ENCODE assay signal across 14 cellular contexts in the genomic region with DNA sequence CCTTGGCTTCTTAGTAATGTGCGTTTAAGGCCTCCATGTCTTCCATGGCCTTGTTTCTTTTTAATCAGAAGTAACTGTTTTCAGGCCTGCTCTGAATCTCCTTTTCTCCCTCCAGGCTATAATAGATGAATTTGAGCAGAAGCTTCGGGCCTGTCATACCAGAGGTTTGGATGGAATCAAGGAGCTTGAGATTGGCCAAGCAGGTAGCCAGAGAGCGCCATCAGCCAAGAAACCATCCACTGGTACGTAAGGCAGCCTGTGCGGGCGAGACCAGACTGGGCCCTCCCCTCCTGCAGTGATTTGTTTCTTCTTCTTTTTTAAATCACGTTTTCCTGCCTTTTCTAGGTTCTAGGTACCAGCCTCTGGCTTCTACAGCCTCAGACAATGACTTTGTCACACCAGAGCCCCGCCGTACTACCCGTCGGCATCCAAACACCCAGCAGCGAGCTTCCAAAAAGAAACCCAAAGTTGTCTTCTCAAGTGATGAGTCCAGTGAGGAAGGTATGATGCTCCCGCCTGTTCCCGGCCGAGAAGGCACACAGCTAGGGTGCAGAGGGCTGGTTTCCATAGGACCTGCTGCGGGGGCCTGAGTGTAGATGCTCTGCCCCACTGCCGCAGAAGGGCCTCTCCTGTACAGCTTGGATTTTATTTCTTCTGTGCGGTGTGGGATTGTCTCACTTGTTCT. TPM values are rescaled to one million over a fixed set of nuclear protein-coding genes. Genes with fewer than 3 reads are reported as not detected.
DNase-seq lines count a peak whose midpoint lies in the region; ATAC-seq and TF ChIP-seq lines count a peak whose summit lies in the region.
"Had no signal": no experiment of that assay in that cellular context is flagged by ENCODE, and none has a peak within 500 bp of the region (broad histone marks: within the 10 kb centered on the region; RNA-seq: fewer than 3 reads in every experiment).

No MANE protein-coding gene starts in this region.

- H3K4me3 Mint-ChIP-seq in WTC11: no peak overlapping the region

- peak overlapping the region; percentile 84 for H3K27ac ChIP-seq in cardiac muscle cell
- H3K27ac ChIP-seq in fibroblast of lung (ENCODE audit: insufficient read depth, low read length): peak overlapping the region; percentile 98
- H3K27ac ChIP-seq in MM.1S (ENCODE audit: low read length): no peak overlapping the region
- H3K27ac ChIP-seq: body of pancreas had no signal

- H3K27me3 ChIP-seq in cardiac muscle cell: no peaks in the 10 kb centered on the region
- H3K27me3 ChIP-seq in fibroblast of lung (ENCODE audit: control insufficient read depth, insufficient read depth, low read length): no peaks in the 10 kb centered on the region
- H3K27me3 ChIP-seq in MM.1S (replicated peaks; ENCODE audit: insufficient read depth, low read length): no peaks in the 10 kb centered on the region
- H3K27me3 ChIP-seq: body of pancreas had no signal

- H3K36me3 ChIP-seq in cardiac muscle cell: peaks cover 52% of the 10 kb centered on the region
- H3K36me3 ChIP-seq in fibroblast of lung (ENCODE audit: control insufficient read depth, insufficient read depth, low read length): peaks cover 28% of the 10 kb centered on the region
- H3K36me3 ChIP-seq in MM.1S (replicated peaks; ENCODE audit: insufficient read depth, low read length): peaks cover 43% of the 10 kb centered on the region; the same call in 1 of the 2 replicates

- no peak overlapping the region for H3K4me2 ChIP-seq in fibroblast of lung (ENCODE audit: extremely low read depth, insufficient read depth, low read length)
- H3K4me2 ChIP-seq in MM.1S (ENCODE audit: low read depth, low read length): no peak overlapping the region

- no peaks in the 10 kb centered on the region for H3K9me2 ChIP-seq in MM.1S (replicated peaks; ENCODE audit: insufficient read depth, low read length)

- peak overlapping the region; percentile 28 for H3K27ac Mint-ChIP-seq in WTC11

- DNase-seq in cardiac muscle cell (ENCODE audit: low read depth in 1 of 2, low spot score in 1 of 2) (no peak), Right ventricle myocardium superior (no peak), WTC11 (ENCODE audit: low spot score) (no peak), fibroblast of lung (ENCODE audit: low read depth in 2 of 2) (no peak), MM.1S (no peak)
- DNase-seq in stimulated activated CD4-positive, alpha-beta T cell treated with anti-CD3 and anti-CD28 coated beads, Interleukin-2, amount 100 ng/mL, for 48 hours: no peak
- DNase-seq: body of pancreas, GDM1, hippocampal formation, KBM-7, NCI-H2107 had no signal

- CTCF ChIA-PET in WTC11 (lab: Charles Lee): interaction anchor here (1.2 kb wide), 1 partner anchor 24 kb away, joined by 5 read pairs; no protein-coding TSS in a partner anchor

- H4K20me1 ChIP-seq in fibroblast of lung (ENCODE audit: control insufficient read depth, extremely low read depth, insufficient read depth, low read length) (no peaks in the 10 kb centered on the region), MM.1S (ENCODE audit: insufficient read depth, low read length) (peaks cover 5% of the 10 kb centered on the region)

- peaks cover 54% of the 10 kb centered on the region for H3F3A ChIP-seq in MM.1S (ENCODE audit: insufficient read depth, low read length)

- H3K4me1 Mint-ChIP-seq in WTC11: peaks cover 19% of the 10 kb centered on the region

- H3K9me3 Mint-ChIP-seq in WTC11: no peaks in the 10 kb centered on the region

- no peaks in the 10 kb centered on the region for H3K9me3 ChIP-seq in cardiac muscle cell (ENCODE audit: low read depth)
- H3K9me3 ChIP-seq in fibroblast of lung (ENCODE audit: control insufficient read depth, insufficient read depth, low read depth, low read length): no peaks in the 10 kb centered on the region
- H3K9me3 ChIP-seq in MM.1S (replicated peaks; ENCODE audit: insufficient read depth, low read length): no peaks in the 10 kb centered on the region
- H3K9me3 ChIP-seq: body of pancreas had no signal

- no peaks in the 10 kb centered on the region for H3K27me3 Mint-ChIP-seq in WTC11 (ENCODE audit: low read depth)

- H3K4me3 ChIP-seq in cardiac muscle cell (no peak overlapping the region), fibroblast of lung (replicated peaks in 1 of 4; ENCODE audit: control extremely low read depth in 1 of 4, insufficient read depth in 1 of 4, low read depth in 3 of 4, low read length in 4 of 4) (no peak overlapping the region), MM.1S (ENCODE audit: low read length) (no peak overlapping the region)
- H3K4me3 ChIP-seq: body of pancreas, lung had no signal

- TF ChIP-seq CTCF in cardiac muscle cell (IDR thresholded peaks at IDR 0.05; ENCODE audit: low read depth, low read length) (no peak), WTC11 (IDR thresholded peaks at IDR 0.05) (no peak), fibroblast of lung (conservative IDR thresholded peaks at IDR 0.05 in 1 of 2, IDR thresholded peaks at IDR 0.05 in 1 of 2; ENCODE audit: low read depth in 1 of 2, low read length in 2 of 2) (no peak), MM.1S (IDR thresholded peaks at IDR 0.05; ENCODE audit: low read length) (no peak)

- no peak overlapping the region for H3K9ac ChIP-seq in fibroblast of lung (ENCODE audit: insufficient read depth, low read length)
- H3K9ac ChIP-seq in MM.1S (ENCODE audit: low read length): no peak overlapping the region

- H3K4me1 ChIP-seq in cardiac muscle cell (ENCODE audit: low read depth) (peaks cover 15% of the 10 kb centered on the region), fibroblast of lung (ENCODE audit: control insufficient read depth, extremely low read depth, insufficient read depth, low read length) (peaks cover 14% of the 10 kb centered on the region), MM.1S (ENCODE audit: low read length) (peaks cover 15% of the 10 kb centered on the region)

- H2AFZ ChIP-seq in fibroblast of lung (ENCODE audit: low read length) (no peak overlapping the region), MM.1S (ENCODE audit: low read length) (no peak overlapping the region)

- ATAC-seq in Right ventricle myocardium superior (ENCODE audit: poor library complexity): no peak
- no peak for ATAC-seq in WTC11
- ATAC-seq in HG03460 (IDR thresholded peaks at IDR 0.05; ENCODE audit: unreplicated experiment): no peak
- ATAC-seq in HG02763 (IDR thresholded peaks at IDR 0.05; ENCODE audit: unreplicated experiment): no peak
- ATAC-seq: body of pancreas had no signal

- peaks cover 23% of the 10 kb centered on the region for H3K79me2 ChIP-seq in fibroblast of lung (ENCODE audit: control insufficient read depth, insufficient read depth, low read length)
- H3K79me2 ChIP-seq in MM.1S (ENCODE audit: low read length): peaks cover 46% of the 10 kb centered on the region

- POLR2A ChIA-PET in WTC11 (lab: Charles Lee): no interaction called here

- intact Hi-C loops in Right ventricle myocardium superior (cut with DNase I): loop anchor here (10.0 kb wide), 1 partner anchor 206 kb away; no protein-coding TSS in a partner anchor

- peaks cover 69% of the 10 kb centered on the region for H3K36me3 Mint-ChIP-seq in WTC11

TF ChIP-seq in WTC11, 78 proteins besides CTCF, POLR2A, EP300 and RAD21 (continues in another document):
- TF ChIP-seq ZNF138 (CRISPR knock-in tag; conservative IDR thresholded peaks at IDR 0.05): no peak
- TF ChIP-seq, protein P1, sequence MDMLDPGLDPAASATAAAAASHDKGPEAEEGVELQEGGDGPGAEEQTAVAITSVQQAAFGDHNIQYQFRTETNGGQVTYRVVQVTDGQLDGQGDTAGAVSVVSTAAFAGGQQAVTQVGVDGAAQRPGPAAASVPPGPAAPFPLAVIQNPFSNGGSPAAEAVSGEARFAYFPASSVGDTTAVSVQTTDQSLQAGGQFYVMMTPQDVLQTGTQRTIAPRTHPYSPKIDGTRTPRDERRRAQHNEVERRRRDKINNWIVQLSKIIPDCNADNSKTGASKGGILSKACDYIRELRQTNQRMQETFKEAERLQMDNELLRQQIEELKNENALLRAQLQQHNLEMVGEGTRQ (CRISPR knock-in tag; IDR thresholded peaks at IDR 0.05): no peak
- TF ChIP-seq ZNF423 (CRISPR knock-in tag; IDR thresholded peaks at IDR 0.05): no peak

RNA-seq across cellular contexts. Expression of a gene that starts 3.6 kb away (rescaled TPM):
- total RNA-seq in cardiac muscle cell: 8,013 and 12,904 TPM in 2 replicates
- polyA plus RNA-seq in cardiac muscle cell: 11,564 and 14,299 TPM in 2 replicates
- 4,109 TPM for total RNA-seq in Right ventricle myocardium superior
- total RNA-seq in WTC11 (2021): 4,276 to 4,694 TPM (median 4,682 TPM) in 3 replicates
- total RNA-seq in fibroblast of lung: 4,386 and 6,255 TPM in 2 replicates
- 8,983 and 11,838 TPM in 2 replicates for polyA plus RNA-seq in fibroblast of lung
- 8,065 and 9,561 TPM in 2 replicates for polyA plus RNA-seq in fibroblast of lung (2012)
- polyA minus RNA-seq in fibroblast of lung (ENCODE audit: low replicate concordance): 22,076 and 22,226 TPM in 2 replicates

RNA-seq across cellular contexts. Expression of a gene that starts 25.1 kb away (rescaled TPM):
- total RNA-seq in cardiac muscle cell (18.0 and 29.0 TPM in 2 replicates), Right ventricle myocardium superior (14.1 TPM), WTC11 (2021) (14.1 to 15.4 TPM (median 14.5 TPM) in 3 replicates), fibroblast of lung (8.2 and 16.8 TPM in 2 replicates)
- polyA plus RNA-seq in cardiac muscle cell (25.4 and 28.4 TPM in 2 replicates), fibroblast of lung (21.7 and 26.9 TPM in 2 replicates)
- polyA plus RNA-seq in fibroblast of lung (2012): 23.6 and 25.6 TPM in 2 replicates
- 18.8 and 22.0 TPM in 2 replicates for polyA minus RNA-seq in fibroblast of lung (ENCODE audit: low replicate concordance)

RNA-seq across cellular contexts. Expression of a gene that starts 36.8 kb away (rescaled TPM):
- total RNA-seq in cardiac muscle cell (134 and 156 TPM in 2 replicates), Right ventricle myocardium superior (8.9 TPM), WTC11 (2021) (131 to 141 TPM (median 133 TPM) in 3 replicates), fibroblast of lung (18.7 and 42.3 TPM in 2 replicates)
- polyA plus RNA-seq in cardiac muscle cell (20.2 and 70.7 TPM in 2 replicates), fibroblast of lung (17.2 and 50.9 TPM in 2 replicates)
- 16.7 and 45.5 TPM in 2 replicates for polyA plus RNA-seq in fibroblast of lung (2012)
- polyA minus RNA-seq in fibroblast of lung (ENCODE audit: low replicate concordance): 32.1 and 176 TPM in 2 replicates

RNA-seq across cellular contexts. Expression of a gene that starts 37.4 kb away (rescaled TPM):
- 20.4 and 45.5 TPM in 2 replicates for total RNA-seq in cardiac muscle cell
- polyA plus RNA-seq in cardiac muscle cell: 36.2 and 38.2 TPM in 2 replicates
- 14.8 TPM for total RNA-seq in Right ventricle myocardium superior
- 68.4 to 79.4 TPM (median 72.4 TPM) in 3 replicates for total RNA-seq in WTC11 (2021)
- total RNA-seq in fibroblast of lung: 11.7 and 13.9 TPM in 2 replicates
- 26.1 and 47.8 TPM in 2 replicates for polyA plus RNA-seq in fibroblast of lung
- polyA plus RNA-seq in fibroblast of lung (2012): 18.6 and 34.5 TPM in 2 replicates
- 77.1 and 94.1 TPM in 2 replicates for polyA minus RNA-seq in fibroblast of lung (ENCODE audit: low replicate concordance)

RNA-seq across cellular contexts. Expression of a gene that starts 37.7 kb away (rescaled TPM):
- total RNA-seq in cardiac muscle cell (75.1 and 104 TPM in 2 replicates), Right ventricle myocardium superior (280 TPM), WTC11 (2021) (285 to 290 TPM (median 288 TPM) in 3 replicates), fibroblast of lung (118 and 142 TPM in 2 replicates)
- polyA plus RNA-seq in cardiac muscle cell (279 and 308 TPM in 2 replicates), fibroblast of lung (120 and 166 TPM in 2 replicates)
- 242 and 298 TPM in 2 replicates for polyA plus RNA-seq in fibroblast of lung (2012)
- 10.5 and 16.3 TPM in 2 replicates for polyA minus RNA-seq in fibroblast of lung (ENCODE audit: low replicate concordance)
